In the genomic region with DNA sequence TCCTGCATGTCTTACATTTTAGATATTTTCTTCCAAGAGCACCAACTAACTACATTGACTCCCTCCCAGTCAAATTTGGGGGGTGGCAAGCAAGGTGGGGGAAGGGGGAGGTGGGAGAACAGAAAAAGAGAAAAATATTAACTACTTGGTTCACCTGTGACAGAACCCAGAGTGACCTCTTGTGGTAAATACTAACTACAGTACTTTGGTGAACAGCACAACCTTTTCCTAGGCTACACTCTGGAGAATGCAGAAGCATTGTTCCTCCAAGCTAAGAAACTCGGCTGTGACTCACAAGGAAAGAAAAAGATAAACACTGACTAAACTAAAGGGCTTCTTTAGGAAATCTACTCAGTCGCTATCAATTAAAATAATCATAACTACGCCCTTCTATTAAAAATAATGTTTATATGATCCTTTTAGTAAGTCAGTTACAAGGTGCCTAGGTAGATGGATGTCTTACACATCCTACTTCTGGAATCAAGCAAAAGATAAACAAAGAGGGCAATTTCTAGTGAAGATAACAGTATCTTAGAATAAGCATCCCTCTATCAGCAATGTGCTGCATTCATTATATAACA, we compare ENCODE assay signal across 10 cellular contexts. TPM values are rescaled to one million over a fixed set of nuclear protein-coding genes. Genes with fewer than 3 reads are reported as not detected.
A peak's percentile ranks its signal among the peaks of the same experiment; 100 is the strongest.
DNase-seq lines count a peak whose midpoint lies in the region; ATAC-seq lines count a peak whose summit lies in the region.
"Had no signal": no experiment of that assay in that cellular context is flagged by ENCODE, and none has a peak within 500 bp of the region (broad histone marks: within the 10 kb centered on the region; RNA-seq: fewer than 3 reads in every experiment).

No MANE protein-coding gene starts in this region.

- no peak for ATAC-seq in HG02798 (IDR thresholded peaks at IDR 0.05; ENCODE audit: poor library complexity, unreplicated experiment)

- DNase-seq in DMS53 treated with DMSO at 0.1 percent for 48 hours (lab: John Stamatoyannopoulos, UW; ENCODE audit: unreplicated experiment) = peak; percentile 17
- DNase-seq in M059J (ENCODE audit: low read depth) = peak; percentile 50
- DNase-seq in SW480 (ENCODE audit: low spot score) = peak; percentile 32
- peak; percentile 75 for DNase-seq in kidney glomerular epithelial cell (lab: John Stamatoyannopoulos, UW)
- no peak for DNase-seq in activated naive CD4-positive, alpha-beta T cell treated with anti-CD3 and anti-CD28 coated beads, Interleukin-2, amount 50 U/mL, for 16 hours
- no peak for DNase-seq in GM19240 (ENCODE audit: insufficient read length, low spot score)
- DNase-seq in HK-2 (ENCODE audit: unreplicated experiment) = no peak
- DNase-seq: activated CD4-positive, alpha-beta T cell treated with anti-CD3 and anti-CD28 coated beads for 1 hour had no signal

RNA-seq across cellular contexts. Expression of gene KCNH5, which starts 5.4 kb away (rescaled TPM):
- total RNA-seq in M059J (2014; rRNA removed; shearing (Covaris generic)) = 0.02 TPM in 1 of 2 replicates, not detected in the other
- total RNA-seq: thoracic aorta had no signal

Comparison
In these comparisons a context has a peak if more than half of its experiments do, and no peak if none do; other contexts are left out.
1. DNase-seq: peak in DMS53 treated with DMSO at 0.1 percent for 48 hours (single experiment), M059J (single experiment), SW480 (single experiment) and kidney glomerular epithelial cell (single experiment); none in activated naive CD4-positive, alpha-beta T cell treated with anti-CD3 and anti-CD28 coated beads, Interleukin-2, amount 50 U/mL, for 16 hours (single experiment), GM19240 (single experiment) and HK-2 (single experiment).